In genomic region chr2:43384143-43384542, GRCh38 we compare ENCODE assay signal across 2 cellular contexts.
TF ChIP-seq lines count a peak whose summit lies in the region.

No MANE protein-coding gene starts in this region.

TF ChIP-seq in GM12878, 131 proteins besides CTCF, POLR2A, EP300 and RAD21:
- TF ChIP-seq EGR1 (IDR thresholded peaks at IDR 0.05; ENCODE audit: borderline replicate concordance in 1 of 2, low read depth in 2 of 2, low read length in 2 of 2) (no peak), PRDM15 (CRISPR knock-in tag; IDR thresholded peaks at IDR 0.05) (no peak), HCFC1 (IDR thresholded peaks at IDR 0.05; ENCODE audit: low read length) (no peak), SPI1 (IDR thresholded peaks at IDR 0.05; ENCODE audit: borderline replicate concordance, insufficient read depth, low read depth, low read length) (no peak), ZNF274 (IDR thresholded peaks at IDR 0.05; ENCODE audit: insufficient read depth, insufficient read length) (no peak), KDM1A (IDR thresholded peaks at IDR 0.05; ENCODE audit: borderline replicate concordance) (no peak), USF1 (IDR thresholded peaks at IDR 0.05; ENCODE audit: borderline replicate concordance, extremely low read length, insufficient read depth, low read depth, low read length) (no peak), PAX5 (IDR thresholded peaks at IDR 0.05; ENCODE audit: borderline replicate concordance, low read depth, low read length) (no peak)

TF ChIP-seq in WTC11, 78 proteins besides CTCF, POLR2A, EP300 and RAD21:
- TF ChIP-seq, protein P1, sequence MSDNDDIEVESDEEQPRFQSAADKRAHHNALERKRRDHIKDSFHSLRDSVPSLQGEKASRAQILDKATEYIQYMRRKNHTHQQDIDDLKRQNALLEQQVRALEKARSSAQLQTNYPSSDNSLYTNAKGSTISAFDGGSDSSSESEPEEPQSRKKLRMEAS (CRISPR knock-in tag; IDR thresholded peaks at IDR 0.05): no peak
- TF ChIP-seq E2F1 (CRISPR knock-in tag; IDR thresholded peaks at IDR 0.05) (no peak), GTF2I (CRISPR knock-in tag; conservative IDR thresholded peaks at IDR 0.05) (no peak), NFATC4 (CRISPR knock-in tag; IDR thresholded peaks at IDR 0.05) (no peak), FOXP4 (CRISPR knock-in tag; IDR thresholded peaks at IDR 0.05) (no peak), JAZF1 (CRISPR knock-in tag; IDR thresholded peaks at IDR 0.05) (no peak), USF2 (CRISPR knock-in tag; IDR thresholded peaks at IDR 0.05) (no peak), NFE2L1 (CRISPR knock-in tag; IDR thresholded peaks at IDR 0.05) (no peak), NFYB (CRISPR knock-in tag; conservative IDR thresholded peaks at IDR 0.05; ENCODE audit: low read depth) (no peak), E2F4 (CRISPR knock-in tag; IDR thresholded peaks at IDR 0.05; ENCODE audit: borderline replicate concordance, low read depth) (no peak), SMAD3 (CRISPR knock-in tag; IDR thresholded peaks at IDR 0.05; ENCODE audit: borderline replicate concordance) (no peak), ZNF671 (CRISPR knock-in tag; IDR thresholded peaks at IDR 0.05) (no peak), NR1H2 (CRISPR knock-in tag; IDR thresholded peaks at IDR 0.05) (no peak), SP1 (CRISPR knock-in tag; conservative IDR thresholded peaks at IDR 0.05) (no peak), ELF4 (CRISPR knock-in tag; IDR thresholded peaks at IDR 0.05; ENCODE audit: low read depth) (no peak)
- TF ChIP-seq, protein P2, sequence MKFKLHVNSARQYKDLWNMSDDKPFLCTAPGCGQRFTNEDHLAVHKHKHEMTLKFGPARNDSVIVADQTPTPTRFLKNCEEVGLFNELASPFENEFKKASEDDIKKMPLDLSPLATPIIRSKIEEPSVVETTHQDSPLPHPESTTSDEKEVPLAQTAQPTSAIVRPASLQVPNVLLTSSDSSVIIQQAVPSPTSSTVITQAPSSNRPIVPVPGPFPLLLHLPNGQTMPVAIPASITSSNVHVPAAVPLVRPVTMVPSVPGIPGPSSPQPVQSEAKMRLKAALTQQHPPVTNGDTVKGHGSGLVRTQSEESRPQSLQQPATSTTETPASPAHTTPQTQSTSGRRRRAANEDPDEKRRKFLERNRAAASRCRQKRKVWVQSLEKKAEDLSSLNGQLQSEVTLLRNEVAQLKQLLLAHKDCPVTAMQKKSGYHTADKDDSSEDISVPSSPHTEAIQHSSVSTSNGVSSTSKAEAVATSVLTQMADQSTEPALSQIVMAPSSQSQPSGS (CRISPR knock-in tag; IDR thresholded peaks at IDR 0.05; ENCODE audit: borderline replicate concordance, low read depth): no peak
- TF ChIP-seq, protein P3, sequence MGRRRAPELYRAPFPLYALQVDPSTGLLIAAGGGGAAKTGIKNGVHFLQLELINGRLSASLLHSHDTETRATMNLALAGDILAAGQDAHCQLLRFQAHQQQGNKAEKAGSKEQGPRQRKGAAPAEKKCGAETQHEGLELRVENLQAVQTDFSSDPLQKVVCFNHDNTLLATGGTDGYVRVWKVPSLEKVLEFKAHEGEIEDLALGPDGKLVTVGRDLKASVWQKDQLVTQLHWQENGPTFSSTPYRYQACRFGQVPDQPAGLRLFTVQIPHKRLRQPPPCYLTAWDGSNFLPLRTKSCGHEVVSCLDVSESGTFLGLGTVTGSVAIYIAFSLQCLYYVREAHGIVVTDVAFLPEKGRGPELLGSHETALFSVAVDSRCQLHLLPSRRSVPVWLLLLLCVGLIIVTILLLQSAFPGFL (CRISPR knock-in tag; IDR thresholded peaks at IDR 0.05; ENCODE audit: borderline replicate concordance): no peak
- TF ChIP-seq, protein P4, sequence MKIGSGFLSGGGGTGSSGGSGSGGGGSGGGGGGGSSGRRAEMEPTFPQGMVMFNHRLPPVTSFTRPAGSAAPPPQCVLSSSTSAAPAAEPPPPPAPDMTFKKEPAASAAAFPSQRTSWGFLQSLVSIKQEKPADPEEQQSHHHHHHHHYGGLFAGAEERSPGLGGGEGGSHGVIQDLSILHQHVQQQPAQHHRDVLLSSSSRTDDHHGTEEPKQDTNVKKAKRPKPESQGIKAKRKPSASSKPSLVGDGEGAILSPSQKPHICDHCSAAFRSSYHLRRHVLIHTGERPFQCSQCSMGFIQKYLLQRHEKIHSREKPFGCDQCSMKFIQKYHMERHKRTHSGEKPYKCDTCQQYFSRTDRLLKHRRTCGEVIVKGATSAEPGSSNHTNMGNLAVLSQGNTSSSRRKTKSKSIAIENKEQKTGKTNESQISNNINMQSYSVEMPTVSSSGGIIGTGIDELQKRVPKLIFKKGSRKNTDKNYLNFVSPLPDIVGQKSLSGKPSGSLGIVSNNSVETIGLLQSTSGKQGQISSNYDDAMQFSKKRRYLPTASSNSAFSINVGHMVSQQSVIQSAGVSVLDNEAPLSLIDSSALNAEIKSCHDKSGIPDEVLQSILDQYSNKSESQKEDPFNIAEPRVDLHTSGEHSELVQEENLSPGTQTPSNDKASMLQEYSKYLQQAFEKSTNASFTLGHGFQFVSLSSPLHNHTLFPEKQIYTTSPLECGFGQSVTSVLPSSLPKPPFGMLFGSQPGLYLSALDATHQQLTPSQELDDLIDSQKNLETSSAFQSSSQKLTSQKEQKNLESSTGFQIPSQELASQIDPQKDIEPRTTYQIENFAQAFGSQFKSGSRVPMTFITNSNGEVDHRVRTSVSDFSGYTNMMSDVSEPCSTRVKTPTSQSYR (CRISPR knock-in tag; IDR thresholded peaks at IDR 0.05): no peak
